In the genomic region with DNA sequence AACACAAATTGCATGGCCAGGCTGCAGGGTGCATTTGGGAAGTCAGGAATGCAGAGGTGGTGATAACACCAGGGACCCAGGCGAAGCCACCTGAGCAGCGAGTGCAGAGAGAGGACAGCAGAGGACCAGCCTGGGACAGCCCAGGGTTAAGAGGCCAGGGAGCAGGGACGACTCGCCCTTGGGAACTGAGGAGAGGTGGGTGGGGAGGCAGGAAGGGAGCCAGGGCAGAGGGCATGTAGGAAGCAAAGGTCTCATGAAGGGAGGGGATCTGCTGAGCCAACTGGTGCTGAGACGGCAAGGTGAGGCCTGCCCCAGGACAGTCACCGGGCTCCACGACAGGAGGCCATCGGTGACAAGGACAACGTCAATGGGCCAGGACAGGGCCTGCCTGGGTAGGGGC, we compare ENCODE assay signal across 1 cellular context.
TF ChIP-seq lines count a peak whose summit lies in the region.

No MANE protein-coding gene starts in this region.

TF ChIP-seq in HepG2, 621 proteins besides CTCF, POLR2A, EP300 and RAD21:
- 0 out of 2 replicates have a peak, but pooled peaks have one; percentile 12 for TF ChIP-seq HNF4A (CRISPR knock-in tag; IDR thresholded peaks at IDR 0.05)
- no peak for TF ChIP-seq NR2F6 (IDR thresholded peaks at IDR 0.05)
- 0 out of 2 replicates have a peak, but pooled peaks have one; percentile 10 for TF ChIP-seq NR2F6 (CRISPR knock-in tag; IDR thresholded peaks at IDR 0.05)
- TF ChIP-seq, protein P1, sequence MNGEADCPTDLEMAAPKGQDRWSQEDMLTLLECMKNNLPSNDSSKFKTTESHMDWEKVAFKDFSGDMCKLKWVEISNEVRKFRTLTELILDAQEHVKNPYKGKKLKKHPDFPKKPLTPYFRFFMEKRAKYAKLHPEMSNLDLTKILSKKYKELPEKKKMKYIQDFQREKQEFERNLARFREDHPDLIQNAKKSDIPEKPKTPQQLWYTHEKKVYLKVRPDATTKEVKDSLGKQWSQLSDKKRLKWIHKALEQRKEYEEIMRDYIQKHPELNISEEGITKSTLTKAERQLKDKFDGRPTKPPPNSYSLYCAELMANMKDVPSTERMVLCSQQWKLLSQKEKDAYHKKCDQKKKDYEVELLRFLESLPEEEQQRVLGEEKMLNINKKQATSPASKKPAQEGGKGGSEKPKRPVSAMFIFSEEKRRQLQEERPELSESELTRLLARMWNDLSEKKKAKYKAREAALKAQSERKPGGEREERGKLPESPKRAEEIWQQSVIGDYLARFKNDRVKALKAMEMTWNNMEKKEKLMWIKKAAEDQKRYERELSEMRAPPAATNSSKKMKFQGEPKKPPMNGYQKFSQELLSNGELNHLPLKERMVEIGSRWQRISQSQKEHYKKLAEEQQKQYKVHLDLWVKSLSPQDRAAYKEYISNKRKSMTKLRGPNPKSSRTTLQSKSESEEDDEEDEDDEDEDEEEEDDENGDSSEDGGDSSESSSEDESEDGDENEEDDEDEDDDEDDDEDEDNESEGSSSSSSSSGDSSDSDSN (CRISPR knock-in tag; IDR thresholded peaks at IDR 0.05) = 0 out of 2 replicates have a peak, but pooled peaks have one; percentile 18
- TF ChIP-seq ELF1 (CRISPR knock-in tag; IDR thresholded peaks at IDR 0.05) = no peak
- TF ChIP-seq, protein P2, sequence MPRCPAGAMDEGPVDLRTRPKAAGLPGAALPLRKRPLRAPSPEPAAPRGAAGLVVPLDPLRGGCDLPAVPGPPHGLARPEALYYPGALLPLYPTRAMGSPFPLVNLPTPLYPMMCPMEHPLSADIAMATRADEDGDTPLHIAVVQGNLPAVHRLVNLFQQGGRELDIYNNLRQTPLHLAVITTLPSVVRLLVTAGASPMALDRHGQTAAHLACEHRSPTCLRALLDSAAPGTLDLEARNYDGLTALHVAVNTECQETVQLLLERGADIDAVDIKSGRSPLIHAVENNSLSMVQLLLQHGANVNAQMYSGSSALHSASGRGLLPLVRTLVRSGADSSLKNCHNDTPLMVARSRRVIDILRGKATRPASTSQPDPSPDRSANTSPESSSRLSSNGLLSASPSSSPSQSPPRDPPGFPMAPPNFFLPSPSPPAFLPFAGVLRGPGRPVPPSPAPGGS (CRISPR knock-in tag; IDR thresholded peaks at IDR 0.05) = no peak
- TF ChIP-seq, protein P3, sequence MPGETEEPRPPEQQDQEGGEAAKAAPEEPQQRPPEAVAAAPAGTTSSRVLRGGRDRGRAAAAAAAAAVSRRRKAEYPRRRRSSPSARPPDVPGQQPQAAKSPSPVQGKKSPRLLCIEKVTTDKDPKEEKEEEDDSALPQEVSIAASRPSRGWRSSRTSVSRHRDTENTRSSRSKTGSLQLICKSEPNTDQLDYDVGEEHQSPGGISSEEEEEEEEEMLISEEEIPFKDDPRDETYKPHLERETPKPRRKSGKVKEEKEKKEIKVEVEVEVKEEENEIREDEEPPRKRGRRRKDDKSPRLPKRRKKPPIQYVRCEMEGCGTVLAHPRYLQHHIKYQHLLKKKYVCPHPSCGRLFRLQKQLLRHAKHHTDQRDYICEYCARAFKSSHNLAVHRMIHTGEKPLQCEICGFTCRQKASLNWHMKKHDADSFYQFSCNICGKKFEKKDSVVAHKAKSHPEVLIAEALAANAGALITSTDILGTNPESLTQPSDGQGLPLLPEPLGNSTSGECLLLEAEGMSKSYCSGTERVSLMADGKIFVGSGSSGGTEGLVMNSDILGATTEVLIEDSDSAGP (CRISPR knock-in tag; IDR thresholded peaks at IDR 0.05; ENCODE audit: borderline replicate concordance) = 0 out of 2 replicates have a peak, but pooled peaks have one; percentile 6
- no peak for TF ChIP-seq GRHL1 (CRISPR knock-in tag; conservative IDR thresholded peaks at IDR 0.05)
- no peak for TF ChIP-seq ZNF788 (CRISPR knock-in tag; IDR thresholded peaks at IDR 0.05; ENCODE audit: borderline replicate concordance)
TF ChIP-seq in HepG2: peak in this region for 4.
